Comparison of ENCODE assay signal across 1 cellular context in genomic region chr22:50244420-50245213, GRCh38.
TF ChIP-seq lines count a peak whose summit lies in the region.

TSS of gene TUBGCP6 (minus strand) at chr22:50245023. CDS start at chr22:50244459, 564 bp downstream.

TF ChIP-seq in HepG2, 621 proteins besides CTCF, POLR2A, EP300 and RAD21 (continued from another document):
- peak; percentile 98 for TF ChIP-seq ZHX2 (IDR thresholded peaks at IDR 0.05; ENCODE audit: low read depth)
- no peak for TF ChIP-seq ZHX2 (CRISPR knock-in tag; IDR thresholded peaks at IDR 0.05; ENCODE audit: borderline replicate concordance)
- peak; percentile 98 for TF ChIP-seq PHF20 (CRISPR knock-in tag; IDR thresholded peaks at IDR 0.05)
- TF ChIP-seq ZHX1 (CRISPR knock-in tag; IDR thresholded peaks at IDR 0.05; ENCODE audit: low read depth), result peak; percentile 89
- TF ChIP-seq IRF2 (CRISPR knock-in tag; IDR thresholded peaks at IDR 0.05), result peak; percentile 94
- TF ChIP-seq POLR2AphosphoS5 (IDR thresholded peaks at IDR 0.05; ENCODE audit: low read depth, low read length), result peak; percentile 85
- no peak for TF ChIP-seq NCOR1 (IDR thresholded peaks at IDR 0.05; ENCODE audit: borderline replicate concordance, low read length)
- peak; percentile 81; the same call in 1 of the 2 replicates for TF ChIP-seq ZNF792 (CRISPR knock-in tag; IDR thresholded peaks at IDR 0.05)
- peak; percentile 70 for TF ChIP-seq GMEB2 (CRISPR knock-in tag; IDR thresholded peaks at IDR 0.05; ENCODE audit: low read depth)
- peak; percentile 36; the same call in 1 of the 2 replicates for TF ChIP-seq ZNF776 (CRISPR knock-in tag; IDR thresholded peaks at IDR 0.05)
- peak; percentile 82; the same call in 1 of the 2 replicates for TF ChIP-seq ZNF333 (CRISPR knock-in tag; IDR thresholded peaks at IDR 0.05; ENCODE audit: borderline replicate concordance)
- peak; percentile 32; the same call in 1 of the 2 replicates for TF ChIP-seq ZNF766 (CRISPR knock-in tag; IDR thresholded peaks at IDR 0.05; ENCODE audit: borderline replicate concordance)
- TF ChIP-seq KLF11 (CRISPR knock-in tag; IDR thresholded peaks at IDR 0.05), result peak; percentile 66
- no peak for TF ChIP-seq CHD4 (IDR thresholded peaks at IDR 0.05; ENCODE audit: borderline replicate concordance, low read length)
- 0 out of 2 replicates have a peak, but pooled peaks have one; percentile 49 for TF ChIP-seq DNMT1 (CRISPR knock-in tag; IDR thresholded peaks at IDR 0.05)
- peak; percentile 55 for TF ChIP-seq HNRNPLL (IDR thresholded peaks at IDR 0.05; ENCODE audit: low read depth, low read length, poor library complexity, severe bottlenecking)
- TF ChIP-seq ZNF737 (CRISPR knock-in tag; IDR thresholded peaks at IDR 0.05; ENCODE audit: borderline replicate concordance), result no peak; the same call in 1 of the 2 replicates
- peak; percentile 86; the same call in 1 of the 2 replicates for TF ChIP-seq ZKSCAN8 (CRISPR knock-in tag; IDR thresholded peaks at IDR 0.05; ENCODE audit: borderline replicate concordance)
- TF ChIP-seq MYNN (CRISPR knock-in tag; IDR thresholded peaks at IDR 0.05; ENCODE audit: low read depth), result no peak
- peak; percentile 58; the same call in 1 of the 2 replicates for TF ChIP-seq CREB3 (CRISPR knock-in tag; IDR thresholded peaks at IDR 0.05)
- TF ChIP-seq ZBTB46 (CRISPR knock-in tag; IDR thresholded peaks at IDR 0.05; ENCODE audit: borderline replicate concordance), result peak; percentile 56; the same call in 1 of the 2 replicates
- peak in 1 of 2 experiments; percentile 90 for TF ChIP-seq HMGXB4 (CRISPR knock-in tag; IDR thresholded peaks at IDR 0.05; ENCODE audit: borderline replicate concordance in 1 of 2, low read depth in 1 of 2)
- peak; percentile 85; the same call in 1 of the 2 replicates for TF ChIP-seq MEIS2 (CRISPR knock-in tag; IDR thresholded peaks at IDR 0.05)
- peak; percentile 50; the same call in 1 of the 2 replicates for TF ChIP-seq ZNF589 (CRISPR knock-in tag; conservative IDR thresholded peaks at IDR 0.05)
- TF ChIP-seq SPEN (CRISPR knock-in tag; IDR thresholded peaks at IDR 0.05; ENCODE audit: low read depth), result peak; percentile 99
- TF ChIP-seq RARA (CRISPR knock-in tag; IDR thresholded peaks at IDR 0.05), result no peak
- TF ChIP-seq NFKBIZ (CRISPR knock-in tag; IDR thresholded peaks at IDR 0.05), result 0 out of 2 replicates have a peak, but pooled peaks have one; percentile 84
- TF ChIP-seq MIER2 (CRISPR knock-in tag; IDR thresholded peaks at IDR 0.05), result 0 out of 2 replicates have a peak, but pooled peaks have one; percentile 18
- TF ChIP-seq ATF3 (CRISPR knock-in tag; IDR thresholded peaks at IDR 0.05), result peak; percentile 60; the same call in 1 of the 2 replicates
- peak; percentile 91 for TF ChIP-seq ZNF44 (CRISPR knock-in tag; IDR thresholded peaks at IDR 0.05)
- TF ChIP-seq ISL2 (CRISPR knock-in tag; IDR thresholded peaks at IDR 0.05), result peak; percentile 32; the same call in 1 of the 2 replicates
- no peak for TF ChIP-seq ZNF572 (CRISPR knock-in tag; IDR thresholded peaks at IDR 0.05)
- TF ChIP-seq LCORL (IDR thresholded peaks at IDR 0.05), result no peak
- peak; percentile 50; the same call in 1 of the 2 replicates for TF ChIP-seq LCORL (CRISPR knock-in tag; IDR thresholded peaks at IDR 0.05)
- TF ChIP-seq PAX8 (CRISPR knock-in tag; IDR thresholded peaks at IDR 0.05; ENCODE audit: borderline replicate concordance), result peak; percentile 81; the same call in 1 of the 2 replicates
- peak; percentile 80 for TF ChIP-seq FOXM1 (CRISPR knock-in tag; IDR thresholded peaks at IDR 0.05)
- TF ChIP-seq MAFK (conservative IDR thresholded peaks at IDR 0.05 in 1 of 2, IDR thresholded peaks at IDR 0.05 in 1 of 2; ENCODE audit: low read length in 2 of 2), result 0 out of 4 replicates have a peak, but pooled peaks of 1 of the 2 experiments have one; percentile 1
- TF ChIP-seq SP4 (CRISPR knock-in tag; IDR thresholded peaks at IDR 0.05), result peak; percentile 64; the same call in 1 of the 2 replicates
- peak; percentile 89 for TF ChIP-seq KLF6 (CRISPR knock-in tag; IDR thresholded peaks at IDR 0.05)
